25 cellular contexts compared by ENCODE assay signal in the genomic region with DNA sequence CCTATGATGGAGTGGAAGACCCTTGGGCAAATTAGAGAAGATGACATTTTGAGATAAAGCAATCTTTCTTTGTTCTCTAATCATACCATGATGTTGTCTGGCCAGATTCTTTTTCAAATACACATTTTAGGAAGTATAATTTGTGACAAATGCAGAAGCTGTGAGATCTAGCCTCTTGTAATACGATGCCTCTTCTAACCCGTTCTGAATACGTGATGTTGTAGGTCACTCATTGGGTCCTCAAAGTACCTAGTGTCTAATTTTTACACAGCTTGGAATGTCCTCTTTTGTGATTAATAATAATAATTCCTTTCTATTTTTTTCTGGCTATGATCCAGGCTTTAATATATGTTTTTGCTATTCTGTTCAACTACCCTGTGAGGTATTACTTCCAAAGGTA.
DNase-seq lines count a peak whose midpoint lies in the region; ATAC-seq and TF ChIP-seq lines count a peak whose summit lies in the region.
"Had no signal": no experiment of that assay in that cellular context is flagged by ENCODE, and none has a peak within 500 bp of the region (broad histone marks: within the 10 kb centered on the region; RNA-seq: fewer than 3 reads in every experiment).

No MANE protein-coding gene starts in this region.

- H3K4me3 Mint-ChIP-seq in Caco-2 (ENCODE audit: unreplicated experiment), result no peak overlapping the region
- H3K4me3 Mint-ChIP-seq: CD8-positive, alpha-beta T cell; GM23338 had no signal

- BruUV-seq in Caco-2 (replicated peaks; lab: Mats Ljungman, UMichigan), result no TSS peak

- TF ChIP-seq POLR2A in erythroblast (IDR thresholded peaks at IDR 0.05; ENCODE audit: low read length), result no peak

- 83% methylated on average over 3 of the region's 3 CpGs for WGBS in smooth muscle cell (ENCODE audit: low lambda C conversion rate)

- no peak overlapping the region for H2AFZ ChIP-seq in smooth muscle cell (ENCODE audit: low read depth)
- H2AFZ ChIP-seq: GM23338 had no signal

- H3K36me3 Mint-ChIP-seq in Caco-2 (ENCODE audit: insufficient read depth, unreplicated experiment), result no peaks in the 10 kb centered on the region
- H3K36me3 Mint-ChIP-seq: CD8-positive, alpha-beta T cell had no signal

- ATAC-seq in foreskin keratinocyte, result peak; percentile 63
- ATAC-seq: CD8-positive, alpha-beta T cell; GM23338; HCT116 had no signal

- H3K4me1 Mint-ChIP-seq in Caco-2 (ENCODE audit: low read depth, unreplicated experiment), result no peaks in the 10 kb centered on the region
- H3K4me1 Mint-ChIP-seq: GM23338 had no signal

- no peaks in the 10 kb centered on the region for H4K20me1 ChIP-seq in smooth muscle cell (ENCODE audit: low read depth)

- CTCF ChIA-PET in Caco-2 (lab: Charles Lee), result no interaction called here

- DNase-seq in NCI-H510A treated with DMSO at 0.1 percent for 48 hours (lab: John Stamatoyannopoulos, UW) (peak; percentile 9), NCI-H510A (lab: John Stamatoyannopoulos, UW) (no peak), brain microvascular endothelial cell (no peak), foreskin keratinocyte (no peak), smooth muscle cell (lab: John Stamatoyannopoulos, UW; ENCODE audit: unreplicated experiment) (no peak), Caco-2 (no peak), medulla oblongata (ENCODE audit: extremely low spot score) (no peak), erythroblast (lab: John Stamatoyannopoulos, UW) (no peak)
- DNase-seq: AML-193; C1 segment of cervical spinal cord; Calu3; CD8-positive, alpha-beta T cell; DMS153; GDM1; KG1; MV-4-11; NCI-H1417; NCI-H1694 treated with DMSO at 0.1 percent for 48 hours; NCI-H748 treated with DMSO at 0.1 percent for 48 hours; NK-92 treated with Interleukin-12 subunit alpha and Interleukin-12 subunit beta, amount 100 ng/mL, for 24 hours; SIG-M5 had no signal

- peaks cover 5% of the 10 kb centered on the region for H3K4me1 ChIP-seq in foreskin keratinocyte
- H3K4me1 ChIP-seq in smooth muscle cell (ENCODE audit: low read depth), result no peaks in the 10 kb centered on the region
- no peaks in the 10 kb centered on the region; the same call in 1 of the 2 replicates for H3K4me1 ChIP-seq in Caco-2

- H3K9me3 Mint-ChIP-seq in Caco-2 (ENCODE audit: unreplicated experiment), result no peaks in the 10 kb centered on the region
- H3K9me3 Mint-ChIP-seq: GM23338 had no signal

- intact Hi-C loops in Caco-2 (cut with micrococcal nuclease; ENCODE audit: unreplicated experiment), result no loop called here

- H3K27ac Mint-ChIP-seq in Caco-2 (ENCODE audit: unreplicated experiment), result no peak overlapping the region
- H3K27ac Mint-ChIP-seq: CD8-positive, alpha-beta T cell; GM23338 had no signal

- H3K9me3 ChIP-seq in smooth muscle cell (replicated peaks; ENCODE audit: low read depth) (no peaks in the 10 kb centered on the region), Caco-2 (no peaks in the 10 kb centered on the region)

- H3K27ac ChIP-seq in brain microvascular endothelial cell (peak overlapping the region; percentile 39), foreskin keratinocyte (peak overlapping the region; percentile 20), smooth muscle cell (ENCODE audit: low read depth) (peak overlapping the region; percentile 35)
- H3K27ac ChIP-seq: 22Rv1, RWPE1 had no signal

- POLR2A ChIA-PET in Caco-2 (lab: Charles Lee), result no interaction called here

- H3K4me2 ChIP-seq in smooth muscle cell, result no peak overlapping the region
- H3K4me2 ChIP-seq: GM23338 had no signal

- no peaks in the 10 kb centered on the region for H3K27me3 Mint-ChIP-seq in Caco-2 (ENCODE audit: insufficient read depth, unreplicated experiment)

- H3K9ac ChIP-seq in smooth muscle cell (ENCODE audit: low read depth), result no peak overlapping the region

- no peaks in the 10 kb centered on the region for H3K79me2 ChIP-seq in smooth muscle cell (ENCODE audit: low read depth)

- in situ Hi-C loops in brain microvascular endothelial cell (cut with HindIII; ENCODE audit: low pct_ligation_motif_present, low sequenced_read_pairs), result no loop called here

- no peaks in the 10 kb centered on the region for H3F3A ChIP-seq in smooth muscle cell (ENCODE audit: low read depth)

- H3K27me3 ChIP-seq in brain microvascular endothelial cell (replicated peaks), result no peaks in the 10 kb centered on the region
- H3K27me3 ChIP-seq in foreskin keratinocyte, result no peaks in the 10 kb centered on the region
- H3K27me3 ChIP-seq in smooth muscle cell (ENCODE audit: low read depth), result no peaks in the 10 kb centered on the region
- no peaks in the 10 kb centered on the region for H3K27me3 ChIP-seq in Caco-2 (replicated peaks; ENCODE audit: control insufficient read depth, insufficient read depth, low read length)

- H3K4me3 ChIP-seq in brain microvascular endothelial cell (ENCODE audit: low read depth, low read length), result no peak overlapping the region
- no peak overlapping the region for H3K4me3 ChIP-seq in smooth muscle cell
- H3K4me3 ChIP-seq in Caco-2 (ENCODE audit: low read depth, low read length), result no peak overlapping the region
- H3K4me3 ChIP-seq: GM23338 had no signal

- H3K36me3 ChIP-seq in brain microvascular endothelial cell (replicated peaks) (no peaks in the 10 kb centered on the region), smooth muscle cell (ENCODE audit: low read depth) (no peaks in the 10 kb centered on the region), Caco-2 (ENCODE audit: control insufficient read depth, insufficient read depth, low read length) (no peaks in the 10 kb centered on the region)

- no peak for TF ChIP-seq CTCF in brain microvascular endothelial cell (IDR thresholded peaks at IDR 0.05; ENCODE audit: low read depth, low read length, missing control alignments)
- no peak for TF ChIP-seq CTCF in foreskin keratinocyte (conservative IDR thresholded peaks at IDR 0.05)
- TF ChIP-seq CTCF in smooth muscle cell (IDR thresholded peaks at IDR 0.05; ENCODE audit: borderline replicate concordance, insufficient read depth, poor library complexity, severe bottlenecking), result no peak
- TF ChIP-seq CTCF in Caco-2 (IDR thresholded peaks at IDR 0.05; ENCODE audit: insufficient read depth in 1 of 2, low read depth in 1 of 2, low read length in 1 of 2, severe bottlenecking in 1 of 2, unreplicated experiment in 1 of 2), result no peak
